12 cellular contexts compared by ENCODE assay signal in the genomic region with DNA sequence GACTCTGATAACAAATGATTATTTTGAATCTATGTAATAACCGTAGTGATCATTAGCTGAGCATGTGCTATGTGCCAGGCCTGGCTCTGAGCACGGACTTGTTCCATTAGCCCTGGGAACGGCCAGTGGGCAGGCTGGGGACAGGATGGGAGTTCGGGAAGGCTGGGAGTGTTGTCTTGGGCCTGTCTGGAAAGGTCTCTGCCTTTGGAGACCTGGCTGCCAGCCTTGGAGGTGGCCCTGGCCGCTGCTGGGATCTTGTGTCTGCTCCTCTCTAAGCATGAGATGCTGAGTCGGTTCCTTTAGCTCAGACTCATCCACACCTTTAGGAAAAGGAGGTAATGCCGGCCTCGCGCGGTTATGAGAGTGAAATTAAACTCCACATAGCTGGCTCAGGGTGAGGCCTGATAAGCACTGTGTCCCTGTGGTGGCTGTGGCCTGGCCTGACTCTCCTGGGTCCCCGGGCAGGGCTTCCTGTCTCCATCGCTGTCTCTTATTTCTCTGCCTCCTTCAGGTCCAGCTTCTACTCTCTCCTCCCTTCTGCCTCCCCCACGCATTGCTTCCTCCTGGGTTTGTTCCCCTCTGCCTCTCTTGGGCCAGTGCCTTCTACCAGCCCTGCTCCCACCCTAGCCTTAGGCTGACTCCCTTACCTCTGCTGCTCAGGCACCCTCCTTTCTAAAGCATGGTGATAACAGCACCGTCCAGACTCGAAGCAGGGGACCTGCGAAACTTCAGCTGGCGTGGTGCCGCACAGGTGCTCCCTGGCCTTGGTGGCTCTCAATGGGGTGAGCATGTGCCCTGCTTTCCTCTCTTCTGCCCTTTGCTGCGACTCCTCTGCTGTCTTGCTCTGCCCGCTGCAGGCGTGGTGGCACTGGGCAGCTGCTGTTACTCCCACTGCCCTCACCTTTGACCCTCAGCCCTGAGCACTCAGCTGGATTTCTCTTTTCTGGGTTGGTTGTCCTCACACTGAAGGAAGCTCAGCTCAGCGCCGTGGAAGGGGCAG. TPM values are rescaled to one million over a fixed set of nuclear protein-coding genes. Genes with fewer than 3 reads are reported as not detected.
DNase-seq lines count a peak whose midpoint lies in the region; ATAC-seq and TF ChIP-seq lines count a peak whose summit lies in the region.
"Had no signal": no experiment of that assay in that cellular context is flagged by ENCODE, and none has a peak within 500 bp of the region (broad histone marks: within the 10 kb centered on the region; RNA-seq: fewer than 3 reads in every experiment).

No MANE protein-coding gene starts in this region.

- H3K36me3 ChIP-seq in heart right ventricle (no peaks in the 10 kb centered on the region), thoracic aorta (no peaks in the 10 kb centered on the region), lower lobe of right lung (no peaks in the 10 kb centered on the region), WERI-Rb-1 (no peaks in the 10 kb centered on the region)

- H3K36me3 Mint-ChIP-seq in T-cell = peaks cover 16% of the 10 kb centered on the region

- no peak for TF ChIP-seq CTCF in heart right ventricle (IDR thresholded peaks at IDR 0.05)
- no peak for TF ChIP-seq CTCF in thoracic aorta (IDR thresholded peaks at IDR 0.05)
- TF ChIP-seq CTCF in lower lobe of right lung (IDR thresholded peaks at IDR 0.05) = no peak
- no peak for TF ChIP-seq CTCF in WERI-Rb-1 (IDR thresholded peaks at IDR 0.05; ENCODE audit: low read depth, low read length)

- H3K27me3 ChIP-seq in heart right ventricle = no peaks in the 10 kb centered on the region
- no peaks in the 10 kb centered on the region for H3K27me3 ChIP-seq in thoracic aorta (replicated peaks; ENCODE audit: insufficient read depth)
- H3K27me3 ChIP-seq in lower lobe of right lung (ENCODE audit: low read depth) = no peaks in the 10 kb centered on the region
- H3K27me3 ChIP-seq in WERI-Rb-1 (ENCODE audit: insufficient read depth, low read depth, severe bottlenecking) = no peaks in the 10 kb centered on the region
- H3K27me3 ChIP-seq: SJCRH30 had no signal

- peaks cover 99% of the 10 kb centered on the region in 3 donors for H3K4me1 Mint-ChIP-seq in T-cell

- H3K4me3 ChIP-seq in heart right ventricle (no peak overlapping the region), thoracic aorta (no peak overlapping the region), lower lobe of right lung (no peak overlapping the region), WERI-Rb-1 (ENCODE audit: low read depth, low read length) (no peak overlapping the region)
- H3K4me3 ChIP-seq: coronary artery, SJCRH30 had no signal

- 65 to 67% methylated on average over 23 of the region's 23 CpGs for WGBS in heart right ventricle, 2 donors

- no peaks in the 10 kb centered on the region for H3K27me3 Mint-ChIP-seq in T-cell

- H3K9me3 Mint-ChIP-seq in T-cell = no peaks in the 10 kb centered on the region

- peak overlapping the region; percentile 45 to 66 (median 52) for H3K4me3 Mint-ChIP-seq in T-cell

- POLR2A ChIA-PET in T-cell (lab: Charles Lee) = interaction anchor here in 1 of 2 donors (0.6 kb wide), 1 partner anchor 56 kb away, joined by 3 read pairs; no protein-coding TSS in a partner anchor

- no peaks in the 10 kb centered on the region for H3K9me3 ChIP-seq in heart right ventricle
- no peaks in the 10 kb centered on the region for H3K9me3 ChIP-seq in thoracic aorta
- H3K9me3 ChIP-seq in lower lobe of right lung = no peaks in the 10 kb centered on the region
- no peaks in the 10 kb centered on the region for H3K9me3 ChIP-seq in WERI-Rb-1 (ENCODE audit: severe bottlenecking)
- H3K9me3 ChIP-seq: SJCRH30 had no signal

- CTCF ChIA-PET in T-cell (lab: Charles Lee) = interaction anchor here in 1 of 2 donors (1.0 to 6.3 kb wide), 18 partner anchors 8 to 308 kb away, joined by 3 to 48 read pairs (median 4); no protein-coding TSS in a partner anchor

- H3K4me1 ChIP-seq in heart right ventricle (peaks cover 21 to 92% (median 74%) of the 10 kb centered on the region in 9 donors), thoracic aorta (ENCODE audit: control insufficient read depth in 1 of 2, low read depth in 2 of 2) (peaks cover 34 to 51% of the 10 kb centered on the region in 2 donors), lower lobe of right lung (peaks cover 76% of the 10 kb centered on the region)
- H3K4me1 ChIP-seq: SJCRH30 had no signal

- peak; percentile 69 for DNase-seq in activated effector memory CD4-positive, alpha-beta T cell treated with anti-CD3 and anti-CD28 coated beads, Interleukin-2, amount 50 U/mL, for 16 hours
- DNase-seq in activated effector memory CD4-positive, alpha-beta T cell treated with Interleukin-2 at 50 U/mL for 16 hours = no peak
- DNase-seq in T-cell (no peak), heart right ventricle (no peak), thoracic aorta (ENCODE audit: low spot score) (no peak), lower lobe of right lung (no peak), NCI-H1930 (lab: John Stamatoyannopoulos, UW) (no peak), WERI-Rb-1 (no peak)
- DNase-seq: mammary epithelial cell, right cardiac atrium, SJCRH30 had no signal

- peak in 1 of 4 experiments; percentile 21 for ATAC-seq in T-cell (replicated peaks in 1 of 4)
- peak in 5 of 8 donors; percentile 17 to 36 (median 23) for ATAC-seq in heart right ventricle
- ATAC-seq in thoracic aorta (ENCODE audit: insufficient number of reproducible peaks, low FRiP score, low read depth) = no peak
- ATAC-seq in lower lobe of right lung = no peak

- intact Hi-C loops in heart right ventricle (cut with DNase I) = no loop called here
- intact Hi-C loops in lower lobe of right lung (cut with DNase I) = no loop called here

- peak overlapping the region in 2 of 10 donors; percentile 37 to 54 for H3K27ac ChIP-seq in heart right ventricle
- H3K27ac ChIP-seq in thoracic aorta = peak overlapping the region; percentile 32 to 60
- no peak overlapping the region for H3K27ac ChIP-seq in lower lobe of right lung
- H3K27ac ChIP-seq in WERI-Rb-1 = no peak overlapping the region
- H3K27ac ChIP-seq: SJCRH30 had no signal

- peak overlapping the region; percentile 73 to 92 for H3K27ac Mint-ChIP-seq in T-cell

RNA-seq across cellular contexts. Expression of gene NCK2, which starts 41.8 kb away (rescaled TPM):
- total RNA-seq in T-cell (100 to 1,000 TPM in 4 of 5 donors, 10 to 100 TPM in 1; 97.7 to 154 (median 120) TPM), heart right ventricle (10 to 100 TPM; 21.1 to 45.1 (median 29.9) TPM), thoracic aorta (10 to 100 TPM; 41.0 to 50.0 TPM), lower lobe of right lung (36.7 TPM)
- polyA plus RNA-seq in heart right ventricle = 10 to 100 TPM; 18.5 to 20.8 TPM

Comparison
In these comparisons a context has a peak if more than half of its experiments do, and no peak if none do; other contexts are left out.
1. ATAC-seq: peak in heart right ventricle (5 of 8); none in thoracic aorta (single experiment) and lower lobe of right lung (0 of 2).
2. H3K27ac ChIP-seq: peak in thoracic aorta (2 of 2); none in lower lobe of right lung (single experiment) and WERI-Rb-1 (single experiment).